8 cellular contexts compared by ENCODE assay signal in the genomic region with DNA sequence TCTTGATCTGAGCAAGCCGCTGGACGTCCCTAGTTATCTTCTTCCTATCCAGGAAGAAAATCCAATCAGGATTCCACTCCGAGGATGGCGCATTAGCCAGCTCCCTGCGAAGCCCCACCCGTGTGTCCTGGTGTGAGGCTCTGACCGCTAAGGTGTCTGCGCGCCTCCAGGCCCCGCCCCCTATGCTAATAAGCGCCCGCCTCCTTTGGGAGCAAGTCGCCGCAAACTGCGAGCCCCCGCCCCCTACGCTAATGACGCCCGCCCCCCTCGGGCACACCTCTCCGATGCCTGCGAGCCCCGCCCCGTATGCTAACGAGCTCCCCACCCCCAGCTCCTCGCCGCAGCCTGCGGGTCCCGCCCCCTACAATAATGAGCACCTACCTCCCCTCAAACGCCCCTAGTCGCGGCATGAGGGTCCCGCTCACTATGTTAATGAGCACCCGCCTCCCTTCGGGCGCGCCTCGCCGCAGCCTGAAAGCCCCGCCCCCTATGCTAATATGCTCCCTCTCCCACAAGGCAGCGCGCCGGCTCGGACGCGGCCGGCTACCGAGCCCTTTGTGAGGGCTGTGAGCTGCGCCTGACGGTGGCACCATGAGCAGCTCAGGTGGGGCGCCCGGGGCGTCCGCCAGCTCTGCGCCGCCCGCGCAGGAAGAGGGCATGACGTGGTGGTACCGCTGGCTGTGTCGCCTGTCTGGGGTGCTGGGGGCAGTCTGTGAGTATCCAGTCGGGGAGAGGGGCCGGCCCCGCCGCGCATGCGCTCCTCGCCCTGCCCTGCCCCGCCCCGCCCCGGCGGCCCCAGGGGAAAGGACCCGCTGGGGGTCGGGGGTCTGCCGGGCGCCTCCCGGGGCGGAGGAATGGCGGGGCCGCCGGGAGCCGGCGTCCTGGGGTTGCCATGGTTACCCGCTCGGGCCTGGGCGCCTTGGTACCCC. TPM values are rescaled to one million over a fixed set of nuclear protein-coding genes. Genes with fewer than 3 reads are reported as not detected.
DNase-seq lines count a peak whose midpoint lies in the region; ATAC-seq and TF ChIP-seq lines count a peak whose summit lies in the region.

A gene (plus strand): TSS at position 503 of the 929 bp plus-strand sequence. CDS start 89 bp downstream, at position 592.

- H2AK5ac ChIP-seq in mesenchymal stem cell (ENCODE audit: low read length, severe bottlenecking) = no peak within 1 kb of the TSS

- CTCF ChIA-PET in CD8-positive, alpha-beta T cell (lab: Charles Lee) = interaction anchor here (0.9 to 1.2 kb wide), 2 partner anchors 42 to 49 kb away, joined by 3 to 4 read pairs; a partner anchor contains a TSS

- no peaks in the 10 kb centered on the region for H3K9me3 ChIP-seq in CD8-positive, alpha-beta T cell (ENCODE audit: low read length)
- no peaks in the 10 kb centered on the region for H3K9me3 ChIP-seq in mesenchymal stem cell (ENCODE audit: control insufficient read depth, low read length)

- peak; percentile 77 to 96 (median 90) for DNase-seq in CD8-positive, alpha-beta T cell
- DNase-seq in HT-29 (ENCODE audit: low spot score) (peak; percentile 96), NK-92 (lab: John Stamatoyannopoulos, UW; ENCODE audit: unreplicated experiment) (peak; percentile 39), mesenchymal stem cell (peak; percentile 95)
- peak; percentile 74 to 85 (median 75) for DNase-seq in activated CD8-positive, alpha-beta memory T cell treated with anti-CD3 and anti-CD28 coated beads for 48 hours (ENCODE audit: low read depth in 2 of 3, low spot score in 2 of 3)
- DNase-seq in effector memory CD8-positive, alpha-beta T cell = peak; percentile 84 to 89 (median 88)
- peak; percentile 85 for DNase-seq in stimulated activated CD8-positive, alpha-beta memory T cell treated with anti-CD3 and anti-CD28 coated beads, Interleukin-12 subunit alpha, Interleukin-12 subunit beta, amount 100 ng/mL, for 1 hour (ENCODE audit: low read depth)

- H3K27ac ChIP-seq in CD8-positive, alpha-beta T cell (ENCODE audit: low read depth, low read length) = peak within 1 kb of the TSS; percentile 74
- peak within 1 kb of the TSS; percentile 61 for H3K27ac ChIP-seq in mesenchymal stem cell (ENCODE audit: low read length, poor library complexity, severe bottlenecking)

- no peaks in the 10 kb centered on the region for H3K27me3 Mint-ChIP-seq in CD8-positive, alpha-beta T cell (ENCODE audit: low read depth)
- H3K27me3 Mint-ChIP-seq in effector memory CD8-positive, alpha-beta T cell = peaks cover 8 to 11% of the 10 kb centered on the region in 2 donors

- H3K79me1 ChIP-seq in mesenchymal stem cell (replicated peaks; ENCODE audit: low read length, poor library complexity, severe bottlenecking) = peaks cover 30% of the 10 kb centered on the region

- peak within 1 kb of the TSS; percentile 87 for H3K4me3 Mint-ChIP-seq in CD8-positive, alpha-beta T cell
- H3K4me3 Mint-ChIP-seq in effector memory CD8-positive, alpha-beta T cell = peak within 1 kb of the TSS; percentile 95 to 97

- POLR2A ChIA-PET in CD8-positive, alpha-beta T cell (lab: Charles Lee) = interaction anchor here (0.6 to 1.2 kb wide), 5 partner anchors 19 to 223 kb away, joined by 3 to 8 read pairs (median 3); a partner anchor contains a TSS

- H3K23ac ChIP-seq in mesenchymal stem cell (ENCODE audit: low read length in 2 of 2) = peak within 1 kb of the TSS; percentile 19 to 25

- H3K4me1 Mint-ChIP-seq in CD8-positive, alpha-beta T cell (ENCODE audit: low read depth) = peaks cover 12% of the 10 kb centered on the region
- peaks cover 9 to 13% of the 10 kb centered on the region in 2 donors for H3K4me1 Mint-ChIP-seq in effector memory CD8-positive, alpha-beta T cell (ENCODE audit: low read depth in 2 of 2)

- H3K18ac ChIP-seq in mesenchymal stem cell (ENCODE audit: low read depth in 1 of 2, low read length in 2 of 2) = peak within 1 kb of the TSS; percentile 97 to 98

- H2BK5ac ChIP-seq in mesenchymal stem cell (ENCODE audit: low read depth, low read length, poor library complexity, severe bottlenecking) = peak within 1 kb of the TSS; percentile 87

- peak; percentile 80 for ATAC-seq in CD8-positive, alpha-beta T cell
- ATAC-seq in GM19468 (IDR thresholded peaks at IDR 0.05; ENCODE audit: extremely low read depth, unreplicated experiment) = peak; percentile 29
- peak; percentile 87 for ATAC-seq in effector memory CD8-positive, alpha-beta T cell (replicated peaks)

- peak within 1 kb of the TSS; percentile 95 for H4K91ac ChIP-seq in mesenchymal stem cell (ENCODE audit: low read length)

- peak within 1 kb of the TSS in 1 of 2 experiments; percentile 88 for H3K14ac ChIP-seq in mesenchymal stem cell (ENCODE audit: low read length in 2 of 2)

- no peaks in the 10 kb centered on the region for H3K36me3 Mint-ChIP-seq in CD8-positive, alpha-beta T cell
- H3K36me3 Mint-ChIP-seq in effector memory CD8-positive, alpha-beta T cell (ENCODE audit: insufficient read depth) = peaks cover 13% of the 10 kb centered on the region

- peak within 1 kb of the TSS; percentile 96 for H4K8ac ChIP-seq in mesenchymal stem cell (ENCODE audit: low read length)

- peak within 1 kb of the TSS; percentile 91 for H2BK15ac ChIP-seq in mesenchymal stem cell (ENCODE audit: low read depth, poor library complexity, severe bottlenecking)

- no peak for TF ChIP-seq CTCF in CD8-positive, alpha-beta T cell (IDR thresholded peaks at IDR 0.05)

- peaks cover 14% of the 10 kb centered on the region for H3K4me1 ChIP-seq in CD8-positive, alpha-beta T cell (ENCODE audit: insufficient read depth, low read length)
- peaks cover 23% of the 10 kb centered on the region for H3K4me1 ChIP-seq in mesenchymal stem cell (ENCODE audit: control insufficient read depth, insufficient read depth, low read depth, low read length)

- H2BK12ac ChIP-seq in mesenchymal stem cell (ENCODE audit: low read length in 2 of 2) = peak within 1 kb of the TSS; percentile 56 to 71

- H3K27me3 ChIP-seq in CD8-positive, alpha-beta T cell (ENCODE audit: insufficient read depth, low read length) = no peaks in the 10 kb centered on the region
- H3K27me3 ChIP-seq in mesenchymal stem cell (ENCODE audit: control insufficient read depth in 1 of 2, insufficient read depth in 1 of 2, low read length in 2 of 2) = peaks cover 6 to 7% of the 10 kb centered on the region in 2 experiments

- peak within 1 kb of the TSS; percentile 64 for H2BK120ac ChIP-seq in mesenchymal stem cell (ENCODE audit: low read depth, low read length)

- peak within 1 kb of the TSS; percentile 97 for H3K27ac Mint-ChIP-seq in CD8-positive, alpha-beta T cell
- peak within 1 kb of the TSS; percentile 98 for H3K27ac Mint-ChIP-seq in effector memory CD8-positive, alpha-beta T cell

- H3K4ac ChIP-seq in mesenchymal stem cell (ENCODE audit: low read depth in 1 of 2, low read length in 2 of 2) = peak within 1 kb of the TSS; percentile 83 to 94

- WGBS in mesenchymal stem cell = 2% methylated on average over 48 of the region's 86 CpGs

- H3K36me3 ChIP-seq in CD8-positive, alpha-beta T cell (ENCODE audit: insufficient read depth, low read length) = no peaks in the 10 kb centered on the region
- H3K36me3 ChIP-seq in mesenchymal stem cell (ENCODE audit: control insufficient read depth in 1 of 2, insufficient read depth in 2 of 2, low read depth in 1 of 2, low read length in 2 of 2) = peaks cover 10 to 22% of the 10 kb centered on the region in 2 experiments

- H3K9me3 Mint-ChIP-seq in CD8-positive, alpha-beta T cell = no peaks in the 10 kb centered on the region
- no peaks in the 10 kb centered on the region for H3K9me3 Mint-ChIP-seq in effector memory CD8-positive, alpha-beta T cell

- intact Hi-C loops in CD8-positive, alpha-beta T cell (cut with DNase I, micrococcal nuclease) = loop anchor here (1.0 to 10.0 kb wide), 13 partner anchors 19 to 1217 kb away; a partner anchor contains a TSS

- H3K9ac ChIP-seq in mesenchymal stem cell (ENCODE audit: low read length) = peak within 1 kb of the TSS; percentile 91

- H2AFZ ChIP-seq in mesenchymal stem cell (ENCODE audit: low read depth, low read length) = peak within 1 kb of the TSS; percentile 91

- peak within 1 kb of the TSS; percentile 76 for H3K4me3 ChIP-seq in CD8-positive, alpha-beta T cell (ENCODE audit: low read depth, low read length)
- H3K4me3 ChIP-seq in mesenchymal stem cell (ENCODE audit: insufficient read depth in 1 of 2, low read depth in 1 of 2, low read length in 2 of 2) = peak within 1 kb of the TSS; percentile 83 to 86

- H3K4me2 ChIP-seq in mesenchymal stem cell (ENCODE audit: low read length, poor library complexity, severe bottlenecking) = peak within 1 kb of the TSS; percentile 85

RNA-seq across cellular contexts. Expression of the gene that starts here (rescaled TPM):
- 1 to 10 TPM; 7.4 to 9.7 TPM for total RNA-seq in CD8-positive, alpha-beta T cell
- 48.0 and 59.5 TPM in 2 replicates for total RNA-seq in HT-29 (2014; rRNA removed; shearing (Covaris generic))
- 6.9 TPM for polyA plus RNA-seq in mesenchymal stem cell (2013, experiment 1 of 2)
- polyA plus RNA-seq in mesenchymal stem cell (2013, experiment 2 of 2) = 6.9 TPM

Comparison
In these comparisons a context has a peak if more than half of its experiments do, and no peak if none do; other contexts are left out.
1. Peak in every context shown above with its lines: DNase-seq, ATAC-seq, H3K4me3 ChIP-seq and H3K27ac ChIP-seq.
2. ATAC-seq: peak in every context shown above with its lines; median percentile 87 in effector memory CD8-positive, alpha-beta T cell; 80 in CD8-positive, alpha-beta T cell; 29 in GM19468.
3. DNase-seq: peak in every context shown above with its lines; median percentile 96 in HT-29; 95 in mesenchymal stem cell; 90 in CD8-positive, alpha-beta T cell; 88 in effector memory CD8-positive, alpha-beta T cell; 85 in stimulated activated CD8-positive, alpha-beta memory T cell treated with anti-CD3 and anti-CD28 coated beads, Interleukin-12 subunit alpha, Interleukin-12 subunit beta, amount 100 ng/mL, for 1 hour; 75 in activated CD8-positive, alpha-beta memory T cell treated with anti-CD3 and anti-CD28 coated beads for 48 hours; 39 in NK-92.